In genomic region chr20:24617080-24617432, GRCh38 we compare ENCODE assay signal across 29 cellular contexts.
"Had no signal": no experiment of that assay in that cellular context is flagged by ENCODE, and none has a peak within 500 bp of the region (broad histone marks: within the 10 kb centered on the region; RNA-seq: fewer than 3 reads in every experiment).

No MANE protein-coding gene starts in this region.

- H3K9me3 ChIP-seq: adrenal gland, body of pancreas, breast epithelium, SJCRH30 had no signal

- H3K36me3 ChIP-seq: adrenal gland, breast epithelium, SJCRH30 had no signal

- H3K9me3 Mint-ChIP-seq: activated CD4-positive, alpha-beta T cell treated with anti-CD3 and anti-CD28 coated beads, Interleukin-2, amount 10 ng/mL, durations not matched to agents 24 days and 14 days; activated CD8-positive, alpha-beta T cell treated with anti-CD3 and anti-CD28 coated beads for 36 hours; activated naive CD4-positive, alpha-beta T cell treated with anti-CD3 and anti-CD28 coated beads for 36 hours; activated naive CD4-positive, alpha-beta T cell treated with anti-CD3 and anti-CD28 coated beads, Interleukin-2, amount 50 U/mL, for 72 hours; activated T-cell treated with anti-CD3 and anti-CD28 coated beads, Interleukin-2, amount 50 U/mL, for 4 hours; activated T-helper 1 cell treated with anti-CD3 and anti-CD28 coated beads, Interleukin-12 subunit alpha, Interleukin-12 subunit beta, Interleukin-2, Interleukin-4 antibody, amounts not matched to agents 30 ng/mL and 10 ng/mL and 1 ng/mL, durations not matched to agents 14 hours and 24 hours and 36 hours; T-helper 1 cell treated with Interleukin-12 subunit alpha and Interleukin-12 subunit beta and Interleukin-4 antibody, amounts not matched to agents 30 μg/mL and 1 μg/mL, for 36 hours; T-helper 2 cell treated with Interferon-gamma antibody and Interleukin-4, amounts not matched to agents 5 μg/mL and 100 μg/mL, for 36 hours had no signal

- H3K4me1 ChIP-seq: adrenal gland, body of pancreas, breast epithelium had no signal

- H3K4me1 Mint-ChIP-seq: activated CD4-positive, alpha-beta T cell treated with anti-CD3 and anti-CD28 coated beads, Interleukin-2, amount 10 ng/mL, durations not matched to agents 24 days and 14 days had no signal

- H3K36me3 Mint-ChIP-seq: activated naive CD4-positive, alpha-beta T cell treated with anti-CD3 and anti-CD28 coated beads, Interleukin-2, amount 50 U/mL, for 72 hours had no signal

- H3K4me3 Mint-ChIP-seq: activated CD4-positive, alpha-beta T cell treated with anti-CD3 and anti-CD28 coated beads, Interleukin-2, amount 10 ng/mL, durations not matched to agents 24 days and 14 days; activated CD8-positive, alpha-beta T cell treated with anti-CD3 and anti-CD28 coated beads for 36 hours; activated naive CD4-positive, alpha-beta T cell treated with anti-CD3 and anti-CD28 coated beads for 36 hours; activated T-cell treated with anti-CD3 and anti-CD28 coated beads, Interleukin-2, amount 50 U/mL, for 4 hours; activated T-helper 1 cell treated with anti-CD3 and anti-CD28 coated beads, Interleukin-12 subunit alpha, Interleukin-12 subunit beta, Interleukin-2, Interleukin-4 antibody, amounts not matched to agents 30 ng/mL and 10 ng/mL and 1 ng/mL, durations not matched to agents 14 hours and 24 hours and 36 hours; T-helper 1 cell treated with Interleukin-12 subunit alpha and Interleukin-12 subunit beta and Interleukin-4 antibody, amounts not matched to agents 30 μg/mL and 1 μg/mL, for 36 hours; T-helper 2 cell treated with Interferon-gamma antibody and Interleukin-4, amounts not matched to agents 5 μg/mL and 100 μg/mL, for 36 hours had no signal

- H3K27ac Mint-ChIP-seq: activated CD4-positive, alpha-beta T cell treated with anti-CD3 and anti-CD28 coated beads, Interleukin-2, amount 10 ng/mL, durations not matched to agents 24 days and 14 days; activated CD8-positive, alpha-beta T cell treated with anti-CD3 and anti-CD28 coated beads for 36 hours; activated naive CD4-positive, alpha-beta T cell treated with anti-CD3 and anti-CD28 coated beads for 36 hours; activated naive CD4-positive, alpha-beta T cell treated with anti-CD3 and anti-CD28 coated beads, Interleukin-2, amount 50 U/mL, for 72 hours; activated T-helper 1 cell treated with anti-CD3 and anti-CD28 coated beads, Interleukin-12 subunit alpha, Interleukin-12 subunit beta, Interleukin-2, Interleukin-4 antibody, amounts not matched to agents 30 ng/mL and 10 ng/mL and 1 ng/mL, durations not matched to agents 14 hours and 24 hours and 36 hours; T-helper 1 cell treated with Interleukin-12 subunit alpha and Interleukin-12 subunit beta and Interleukin-4 antibody, amounts not matched to agents 30 μg/mL and 1 μg/mL, for 36 hours; T-helper 2 cell treated with Interferon-gamma antibody and Interleukin-4, amounts not matched to agents 5 μg/mL and 100 μg/mL, for 36 hours had no signal

- H3K27me3 Mint-ChIP-seq: activated CD8-positive, alpha-beta T cell treated with anti-CD3 and anti-CD28 coated beads for 36 hours had no signal

- ATAC-seq: activated CD8-positive, alpha-beta T cell treated with anti-CD3 and anti-CD28 coated beads for 36 hours; activated naive CD4-positive, alpha-beta T cell treated with anti-CD3 and anti-CD28 coated beads, Interleukin-2, amount 50 U/mL, for 72 hours; activated T-cell treated with anti-CD3 and anti-CD28 coated beads, Interleukin-2, amount 50 U/mL, for 4 hours; body of pancreas had no signal

- H3K27ac ChIP-seq: adrenal gland, body of pancreas, breast epithelium, PC-9, SJCRH30, SK-N-MC had no signal

- DNase-seq: activated CD4-positive, alpha-beta T cell treated with anti-CD3 and anti-CD28 coated beads, Interleukin-2, amount 10 ng/mL, durations not matched to agents 24 days and 14 days; activated CD4-positive, alpha-beta T cell treated with anti-CD3 and anti-CD28 coated beads, Interleukin-2, amount 50 U/mL, for 4 hours; activated CD8-positive, alpha-beta memory T cell treated with anti-CD3 and anti-CD28 coated beads, Interleukin-2, amount 50 U/mL, for 4 hours; activated CD8-positive, alpha-beta T cell treated with anti-CD3 and anti-CD28 coated beads for 36 hours; activated gamma-delta T cell treated with Interleukin-2 at 50 U/mL for 16 hours; activated naive CD4-positive, alpha-beta T cell treated with anti-CD3 and anti-CD28 coated beads for 36 hours; activated T-cell treated with anti-CD3 and anti-CD28 coated beads for 4 hours; activated T-cell treated with anti-CD3 and anti-CD28 coated beads, Interleukin-2, amount 50 U/mL, for 4 hours; adrenal gland; body of pancreas; Karpas-422; KBM-7; NCI-H1417 treated with DMSO at 0.1 percent for 48 hours; NCI-H187 treated with DMSO at 0.1 percent for 48 hours; NCI-H2081; NCI-H2171 treated with DMSO at 0.1 percent for 48 hours; NCI-H2227 treated with DMSO at 0.1 percent for 48 hours; NCI-H446; NCI-H510A treated with DMSO at 0.1 percent for 48 hours; NCI-H774; PC-9; Right ventricle myocardium superior; SJCRH30 had no signal

- H3K27me3 ChIP-seq: adrenal gland, body of pancreas, SJCRH30 had no signal

- H3K4me3 ChIP-seq: adrenal gland, body of pancreas, breast epithelium, PC-9, SJCRH30, SK-N-MC had no signal
